In genomic region chr10:47025540-47026300, GRCh38 we compare ENCODE assay signal across 12 cellular contexts.
A peak's percentile ranks its signal among the peaks of the same experiment; 100 is the strongest.
DNase-seq lines count a peak whose midpoint lies in the region; ATAC-seq and TF ChIP-seq lines count a peak whose summit lies in the region.
"Had no signal": no experiment of that assay in that cellular context is flagged by ENCODE, and none has a peak within 500 bp of the region (broad histone marks: within the 10 kb centered on the region; RNA-seq: fewer than 3 reads in every experiment).

No MANE protein-coding gene starts in this region.

- intact Hi-C loops in activated T-helper 2 cell treated with anti-CD3 and anti-CD28 coated beads, Interferon-gamma antibody, Interleukin-2, Interleukin-4, amounts not matched to agents 10 μg/mL and 5 μg/mL and 100 μg/mL, durations not matched to agents 14 hours and 24 hours and 36 hours (cut with micrococcal nuclease), result no loop called here
- intact Hi-C loops in upper lobe of right lung (cut with DNase I), result no loop called here

- no peaks in the 10 kb centered on the region for H3K36me3 Mint-ChIP-seq in activated T-cell treated with anti-CD3 and anti-CD28 coated beads, Interleukin-2, amount 50 U/mL, for 72 hours (ENCODE audit: insufficient read depth in 2 of 2)
- no peaks in the 10 kb centered on the region for H3K36me3 Mint-ChIP-seq in activated T-helper 2 cell treated with anti-CD3 and anti-CD28 coated beads, Interferon-gamma antibody, Interleukin-2, Interleukin-4, amounts not matched to agents 10 μg/mL and 5 μg/mL and 100 μg/mL, durations not matched to agents 14 hours and 24 hours and 36 hours (ENCODE audit: low read depth)
- H3K36me3 Mint-ChIP-seq: natural killer cell treated with Interleukin-12 subunit alpha and Interleukin-12 subunit beta and Interleukin-15 and Interleukin-18, amount 100 ng/mL, for 72 hours had no signal

- no peaks in the 10 kb centered on the region for H3K36me3 ChIP-seq in upper lobe of right lung
- H3K36me3 ChIP-seq: HAP-1 had no signal

- no peaks in the 10 kb centered on the region for H3K27me3 ChIP-seq in upper lobe of right lung

- peaks cover 4% of the 10 kb centered on the region for H3K4me1 Mint-ChIP-seq in activated T-cell treated with anti-CD3 and anti-CD28 coated beads, Interleukin-2, amount 50 U/mL, for 72 hours (ENCODE audit: low read depth)
- peaks cover 16% of the 10 kb centered on the region for H3K4me1 Mint-ChIP-seq in activated T-helper 2 cell treated with anti-CD3 and anti-CD28 coated beads, Interferon-gamma antibody, Interleukin-2, Interleukin-4, amounts not matched to agents 10 μg/mL and 5 μg/mL and 100 μg/mL, durations not matched to agents 14 hours and 24 hours and 36 hours (ENCODE audit: low read depth)
- H3K4me1 Mint-ChIP-seq: activated CD4-positive, alpha-beta T cell treated with anti-CD3 and anti-CD28 coated beads, Interleukin-2, amount 10 ng/mL, durations not matched to agents 24 days and 14 days; B cell had no signal

- no peak for TF ChIP-seq CTCF in upper lobe of right lung (IDR thresholded peaks at IDR 0.05)

- H3K4me1 ChIP-seq in upper lobe of right lung, result no peaks in the 10 kb centered on the region
- H3K4me1 ChIP-seq: HAP-1 had no signal

- no peak overlapping the region for H3K4me3 ChIP-seq in upper lobe of right lung
- H3K4me3 ChIP-seq: HAP-1 had no signal

- H3K27ac ChIP-seq in upper lobe of right lung, result no peak overlapping the region

- ATAC-seq in activated T-cell treated with anti-CD3 and anti-CD28 coated beads, Interleukin-2, amount 50 U/mL, for 72 hours (replicated peaks in 1 of 2), result no peak
- no peak for ATAC-seq in upper lobe of right lung
- ATAC-seq in GM18517 (IDR thresholded peaks at IDR 0.05; ENCODE audit: unreplicated experiment), result no peak
- ATAC-seq: natural killer cell treated with Interleukin-12 subunit alpha and Interleukin-12 subunit beta and Interleukin-15 and Interleukin-18, amount 100 ng/mL, for 72 hours had no signal

- peak; percentile 12 to 13 for DNase-seq in activated T-cell treated with anti-CD3 and anti-CD28 coated beads, Interleukin-2, amount 50 U/mL, for 48 hours
- DNase-seq in activated T-cell treated with anti-CD3 and anti-CD28 coated beads, Interleukin-2, amount 50 U/mL, for 72 hours, result no peak
- peak; percentile 3 for DNase-seq in activated T-helper 2 cell treated with anti-CD3 and anti-CD28 coated beads, Interferon-gamma antibody, Interleukin-2, Interleukin-4, amounts not matched to agents 10 μg/mL and 5 μg/mL and 100 μg/mL, durations not matched to agents 14 hours and 24 hours and 36 hours (ENCODE audit: low spot score)
- peak; percentile 21 for DNase-seq in iris pigment epithelial cell (ENCODE audit: low read depth)
- DNase-seq in upper lobe of right lung, result peak; percentile 53
- no peak for DNase-seq in activated gamma-delta T cell (lab: John Stamatoyannopoulos, UW)
- no peak for DNase-seq in HCEC 1CT

- no peaks in the 10 kb centered on the region for H3K27me3 Mint-ChIP-seq in activated T-cell treated with anti-CD3 and anti-CD28 coated beads, Interleukin-2, amount 50 U/mL, for 72 hours (ENCODE audit: low read depth)
- no peaks in the 10 kb centered on the region for H3K27me3 Mint-ChIP-seq in activated T-helper 2 cell treated with anti-CD3 and anti-CD28 coated beads, Interferon-gamma antibody, Interleukin-2, Interleukin-4, amounts not matched to agents 10 μg/mL and 5 μg/mL and 100 μg/mL, durations not matched to agents 14 hours and 24 hours and 36 hours (ENCODE audit: low read depth)
- H3K27me3 Mint-ChIP-seq: activated CD4-positive, alpha-beta T cell treated with anti-CD3 and anti-CD28 coated beads, Interleukin-2, amount 10 ng/mL, durations not matched to agents 24 days and 14 days had no signal

- no peak overlapping the region for H3K27ac Mint-ChIP-seq in activated T-cell treated with anti-CD3 and anti-CD28 coated beads, Interleukin-2, amount 50 U/mL, for 72 hours
- no peak overlapping the region for H3K27ac Mint-ChIP-seq in activated T-helper 2 cell treated with anti-CD3 and anti-CD28 coated beads, Interferon-gamma antibody, Interleukin-2, Interleukin-4, amounts not matched to agents 10 μg/mL and 5 μg/mL and 100 μg/mL, durations not matched to agents 14 hours and 24 hours and 36 hours
- H3K27ac Mint-ChIP-seq: activated CD4-positive, alpha-beta T cell treated with anti-CD3 and anti-CD28 coated beads, Interleukin-2, amount 10 ng/mL, durations not matched to agents 24 days and 14 days; B cell; natural killer cell treated with Interleukin-12 subunit alpha and Interleukin-12 subunit beta and Interleukin-15 and Interleukin-18, amount 100 ng/mL, for 72 hours had no signal

- no peak overlapping the region for H3K4me3 Mint-ChIP-seq in activated T-cell treated with anti-CD3 and anti-CD28 coated beads, Interleukin-2, amount 50 U/mL, for 72 hours
- H3K4me3 Mint-ChIP-seq in activated T-helper 2 cell treated with anti-CD3 and anti-CD28 coated beads, Interferon-gamma antibody, Interleukin-2, Interleukin-4, amounts not matched to agents 10 μg/mL and 5 μg/mL and 100 μg/mL, durations not matched to agents 14 hours and 24 hours and 36 hours (ENCODE audit: low read depth), result no peak overlapping the region
- H3K4me3 Mint-ChIP-seq: activated CD4-positive, alpha-beta T cell treated with anti-CD3 and anti-CD28 coated beads, Interleukin-2, amount 10 ng/mL, durations not matched to agents 24 days and 14 days; B cell; natural killer cell treated with Interleukin-12 subunit alpha and Interleukin-12 subunit beta and Interleukin-15 and Interleukin-18, amount 100 ng/mL, for 72 hours had no signal

- H3K9me3 Mint-ChIP-seq in activated T-cell treated with anti-CD3 and anti-CD28 coated beads, Interleukin-2, amount 50 U/mL, for 72 hours, result no peaks in the 10 kb centered on the region
- no peaks in the 10 kb centered on the region for H3K9me3 Mint-ChIP-seq in activated T-helper 2 cell treated with anti-CD3 and anti-CD28 coated beads, Interferon-gamma antibody, Interleukin-2, Interleukin-4, amounts not matched to agents 10 μg/mL and 5 μg/mL and 100 μg/mL, durations not matched to agents 14 hours and 24 hours and 36 hours
- H3K9me3 Mint-ChIP-seq: activated CD4-positive, alpha-beta T cell treated with anti-CD3 and anti-CD28 coated beads, Interleukin-2, amount 10 ng/mL, durations not matched to agents 24 days and 14 days; natural killer cell treated with Interleukin-12 subunit alpha and Interleukin-12 subunit beta and Interleukin-15 and Interleukin-18, amount 100 ng/mL, for 72 hours had no signal

- H3K9me3 ChIP-seq in upper lobe of right lung, result no peaks in the 10 kb centered on the region
- H3K9me3 ChIP-seq: HAP-1 had no signal

Comparison
In these comparisons a context has a peak if more than half of its experiments do, and no peak if none do; other contexts are left out.
1. DNase-seq: peak in activated T-cell treated with anti-CD3 and anti-CD28 coated beads, Interleukin-2, amount 50 U/mL, for 48 hours (2 of 2), activated T-helper 2 cell treated with anti-CD3 and anti-CD28 coated beads, Interferon-gamma antibody, Interleukin-2, Interleukin-4, amounts not matched to agents 10 μg/mL and 5 μg/mL and 100 μg/mL, durations not matched to agents 14 hours and 24 hours and 36 hours (single experiment), iris pigment epithelial cell (single experiment) and upper lobe of right lung (single experiment); none in activated T-cell treated with anti-CD3 and anti-CD28 coated beads, Interleukin-2, amount 50 U/mL, for 72 hours (0 of 2), activated gamma-delta T cell (single experiment) and HCEC 1CT (single experiment).